Comparison of ENCODE assay signal across 1 cellular context in genomic region chr14:71400821-71401447, GRCh38.
TF ChIP-seq lines count a peak whose summit lies in the region.

No MANE protein-coding gene starts in this region.

TF ChIP-seq in SK-N-SH, 30 proteins besides CTCF, POLR2A, EP300 and RAD21 (continued from another document):
- no peak for TF ChIP-seq ELF1 (IDR thresholded peaks at IDR 0.05)
- peak; percentile 15; the same call in 1 of the 2 replicates for TF ChIP-seq TAF1 (IDR thresholded peaks at IDR 0.05; ENCODE audit: borderline replicate concordance, low read depth, low read length)
- no peak for TF ChIP-seq MAX (IDR thresholded peaks at IDR 0.05; ENCODE audit: low read depth)
- no peak for TF ChIP-seq NRF1 (IDR thresholded peaks at IDR 0.05; ENCODE audit: low read depth, low read length)
